In the genomic region with DNA sequence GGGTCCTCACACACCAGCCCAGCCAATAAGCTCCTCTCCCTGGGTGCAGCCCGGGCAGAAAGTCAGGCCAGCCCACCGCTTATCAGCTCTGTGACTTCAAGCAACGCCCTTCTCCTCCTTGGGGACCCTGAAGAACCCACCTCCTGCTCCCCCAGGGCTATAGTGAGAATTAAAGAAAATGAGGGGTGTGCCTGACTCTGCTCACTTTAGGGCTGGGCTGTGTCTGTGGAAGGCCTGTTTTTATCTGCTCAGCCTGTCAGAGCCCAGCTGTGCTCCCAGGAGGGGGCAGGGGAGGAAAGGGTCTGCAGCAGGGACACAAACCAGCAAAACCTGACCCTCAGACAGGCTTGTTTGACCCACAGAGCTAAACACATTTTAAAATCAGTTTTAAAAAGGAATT, we compare ENCODE assay signal across 28 cellular contexts. TPM values are rescaled to one million over a fixed set of nuclear protein-coding genes. Genes with fewer than 3 reads are reported as not detected.
"Had no signal": no experiment of that assay in that cellular context is flagged by ENCODE, and none has a peak within 500 bp of the region (broad histone marks: within the 10 kb centered on the region; RNA-seq: fewer than 3 reads in every experiment).

No MANE protein-coding gene starts in this region.

- DNase-seq: activated CD4-positive, alpha-beta T cell treated with anti-CD3 and anti-CD28 coated beads for 1 hour; activated CD4-positive, alpha-beta T cell treated with anti-CD3 and anti-CD28 coated beads, Interleukin-2, amount 50 U/mL, for 1 hour; activated CD8-positive, alpha-beta T cell treated with anti-CD3 and anti-CD28 coated beads, Interleukin-2, amount 10 ng/mL, durations not matched to agents 7 days and 5 days; activated gamma-delta T cell; anterior cingulate cortex; body of pancreas; dermis blood vessel endothelial cell; effector memory CD4-positive, alpha-beta T cell; foreskin melanocyte; hippocampal formation; nephron progenitor cell; nucleus accumbens; right lobe of liver; stimulated activated CD4-positive, alpha-beta T cell treated with anti-CD3 and anti-CD28 coated beads, Interleukin-1b, Interleukin-23, amount 100 ng/mL, for 48 hours; substantia nigra; T-helper 9 cell; tibial artery had no signal

- H3K4me3 ChIP-seq: body of pancreas, right lobe of liver, skin epidermis, tibial artery had no signal

- H3K4me3 Mint-ChIP-seq: activated CD8-positive, alpha-beta T cell treated with anti-CD3 and anti-CD28 coated beads, Interleukin-2, amount 10 ng/mL, durations not matched to agents 7 days and 5 days; activated naive CD4-positive, alpha-beta T cell treated with anti-CD3 and anti-CD28 coated beads, Interleukin-2, amount 50 U/mL, for 24 hours; activated T-helper 1 cell treated with anti-CD3 and anti-CD28 coated beads, Interleukin-12 subunit alpha, Interleukin-12 subunit beta, Interleukin-2, Interleukin-4 antibody, amounts not matched to agents 30 ng/mL and 10 ng/mL and 1 ng/mL, durations not matched to agents 14 hours and 24 hours and 36 hours; memory B cell; nephron progenitor cell; stimulated activated naive CD8-positive, alpha-beta T cell treated with anti-CD3 and anti-CD28 coated beads, Interleukin-15, Interleukin-2, amounts not matched to agents 100 ng/mL and 50 ng/mL, for 24 hours had no signal

- H3K4me1 ChIP-seq: body of pancreas, parathyroid adenoma had no signal

- H3K27ac ChIP-seq: body of pancreas, parathyroid adenoma, right lobe of liver, skin epidermis, tibial artery had no signal

- H3K36me3 Mint-ChIP-seq: activated naive CD4-positive, alpha-beta T cell treated with anti-CD3 and anti-CD28 coated beads, Interleukin-2, amount 50 U/mL, for 24 hours; memory B cell had no signal

- H3K27ac Mint-ChIP-seq: activated CD8-positive, alpha-beta T cell treated with anti-CD3 and anti-CD28 coated beads, Interleukin-2, amount 10 ng/mL, durations not matched to agents 7 days and 5 days; activated naive CD4-positive, alpha-beta T cell treated with anti-CD3 and anti-CD28 coated beads, Interleukin-2, amount 50 U/mL, for 24 hours; activated T-helper 1 cell treated with anti-CD3 and anti-CD28 coated beads, Interleukin-12 subunit alpha, Interleukin-12 subunit beta, Interleukin-2, Interleukin-4 antibody, amounts not matched to agents 30 ng/mL and 10 ng/mL and 1 ng/mL, durations not matched to agents 14 hours and 24 hours and 36 hours; memory B cell; nephron progenitor cell; stimulated activated naive CD8-positive, alpha-beta T cell treated with anti-CD3 and anti-CD28 coated beads, Interleukin-15, Interleukin-2, amounts not matched to agents 100 ng/mL and 50 ng/mL, for 24 hours had no signal

- H3K36me3 ChIP-seq: right lobe of liver, tibial artery had no signal

- H3K27me3 ChIP-seq: body of pancreas, right lobe of liver had no signal

- H3K9me3 Mint-ChIP-seq: activated naive CD4-positive, alpha-beta T cell treated with anti-CD3 and anti-CD28 coated beads, Interleukin-2, amount 50 U/mL, for 24 hours; activated T-helper 1 cell treated with anti-CD3 and anti-CD28 coated beads, Interleukin-12 subunit alpha, Interleukin-12 subunit beta, Interleukin-2, Interleukin-4 antibody, amounts not matched to agents 30 ng/mL and 10 ng/mL and 1 ng/mL, durations not matched to agents 14 hours and 24 hours and 36 hours; memory B cell; nephron progenitor cell; stimulated activated naive CD8-positive, alpha-beta T cell treated with anti-CD3 and anti-CD28 coated beads, Interleukin-15, Interleukin-2, amounts not matched to agents 100 ng/mL and 50 ng/mL, for 24 hours had no signal

- ATAC-seq: activated CD8-positive, alpha-beta T cell treated with anti-CD3 and anti-CD28 coated beads, Interleukin-2, amount 10 ng/mL, durations not matched to agents 7 days and 5 days; body of pancreas; right lobe of liver had no signal

- H3K27me3 Mint-ChIP-seq: memory B cell had no signal

- H3K9me3 ChIP-seq: body of pancreas, right lobe of liver, tibial artery had no signal

RNA-seq across cellular contexts. Expression of a gene that starts 24.3 kb away (rescaled TPM):
- total RNA-seq: activated CD8-positive, alpha-beta T cell treated with anti-CD3 and anti-CD28 coated beads, Interleukin-2, amount 10 ng/mL, durations not matched to agents 7 days and 5 days; activated T-helper 1 cell treated with anti-CD3 and anti-CD28 coated beads, Interleukin-12 subunit alpha, Interleukin-12 subunit beta, Interleukin-2, Interleukin-4 antibody, amounts not matched to agents 30 ng/mL and 10 ng/mL and 1 ng/mL, durations not matched to agents 14 hours and 24 hours and 36 hours; body of pancreas; lower leg skin; mononuclear cell; right lobe of liver; urinary bladder had no signal
- polyA plus RNA-seq: esophagus had no signal

RNA-seq across cellular contexts. Expression of a gene that starts 24.4 kb away (rescaled TPM):
- total RNA-seq: activated CD8-positive, alpha-beta T cell treated with anti-CD3 and anti-CD28 coated beads, Interleukin-2, amount 10 ng/mL, durations not matched to agents 7 days and 5 days; activated T-helper 1 cell treated with anti-CD3 and anti-CD28 coated beads, Interleukin-12 subunit alpha, Interleukin-12 subunit beta, Interleukin-2, Interleukin-4 antibody, amounts not matched to agents 30 ng/mL and 10 ng/mL and 1 ng/mL, durations not matched to agents 14 hours and 24 hours and 36 hours; dermis blood vessel endothelial cell; lower leg skin; myocyte; right lobe of liver; urinary bladder had no signal
- polyA plus RNA-seq: esophagus, urinary bladder had no signal

RNA-seq across cellular contexts. Expression of a gene that starts 56.9 kb away (rescaled TPM):
- total RNA-seq: myocyte, urinary bladder had no signal
- polyA plus RNA-seq: urinary bladder had no signal
